Comparison of ENCODE assay signal across 33 cellular contexts in the genomic region with DNA sequence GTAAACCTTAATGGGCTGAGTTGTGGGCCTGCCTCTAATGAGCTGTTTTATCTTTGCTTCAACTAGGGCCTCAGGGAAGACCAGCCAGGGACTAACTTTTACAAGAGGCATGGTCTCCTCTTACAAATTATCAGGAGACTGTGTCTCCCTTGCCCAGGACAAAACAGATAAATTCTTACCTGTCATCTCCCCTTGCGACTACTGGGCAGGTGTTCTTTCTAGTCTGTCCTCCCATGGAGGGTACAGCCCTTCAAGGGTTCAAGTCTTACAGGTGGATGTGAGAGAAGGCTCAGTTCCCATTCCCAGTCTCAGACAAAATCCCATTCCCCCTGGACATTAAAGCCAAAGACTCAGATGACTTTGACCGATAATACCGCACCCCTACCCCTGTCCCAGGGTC. TPM values are rescaled to one million over a fixed set of nuclear protein-coding genes. Genes with fewer than 3 reads are reported as not detected.
DNase-seq lines count a peak whose midpoint lies in the region; ATAC-seq, FAIRE-seq and TF ChIP-seq lines count a peak whose summit lies in the region.
"Had no signal": no experiment of that assay in that cellular context is flagged by ENCODE, and none has a peak within 500 bp of the region (broad histone marks: within the 10 kb centered on the region; RNA-seq: fewer than 3 reads in every experiment).

No MANE protein-coding gene starts in this region.

- H3K27ac Mint-ChIP-seq in CD14-positive monocyte (peak overlapping the region in 5 of 7 donors; percentile 2 to 40 (median 10)), WTC11 (peak overlapping the region; percentile 20), osteocyte (ENCODE audit: unreplicated experiment) (peak overlapping the region; percentile 65)

- peaks cover 29 to 88% of the 10 kb centered on the region in 2 experiments for H3K36me3 ChIP-seq in HepG2 (replicated peaks in 1 of 2; ENCODE audit: control insufficient read depth in 1 of 2, insufficient read depth in 2 of 2, low read length in 2 of 2)
- H3K36me3 ChIP-seq: BE2C had no signal

- no peak for DNase-seq in CD14-positive monocyte (ENCODE audit: low spot score)
- DNase-seq in WTC11 (ENCODE audit: low spot score), result no peak
- DNase-seq in HepG2 (ENCODE audit: low spot score), result no peak
- DNase-seq in osteocyte (ENCODE audit: extremely low spot score, unreplicated experiment), result no peak
- DNase-seq in NCI-H2081 treated with DMSO at 0.1 percent for 48 hours (lab: John Stamatoyannopoulos, UW), result no peak
- no peak for DNase-seq in GF-D8 (lab: John Stamatoyannopoulos, UW)
- DNase-seq: 8988T; ACHN; BE2C; CD4-positive, CD25-positive, alpha-beta regulatory T cell; DMS53; GOT3; Kasumi-1; NCI-H1092 treated with DMSO at 0.1 percent for 48 hours; NCI-H1436; NCI-H187 treated with DMSO at 0.1 percent for 48 hours; NCI-H2107; NCI-H524; NCI-H748 treated with DMSO at 0.1 percent for 48 hours; NK-92 treated with Interleukin-12 subunit alpha and Interleukin-12 subunit beta, amount 100 ng/mL, for 24 hours; PC-3; Right ventricle myocardium superior had no signal

- no peaks in the 10 kb centered on the region for H3K9me3 Mint-ChIP-seq in CD14-positive monocyte
- H3K9me3 Mint-ChIP-seq in WTC11, result no peaks in the 10 kb centered on the region
- no peaks in the 10 kb centered on the region for H3K9me3 Mint-ChIP-seq in osteocyte (ENCODE audit: unreplicated experiment)
- H3K9me3 Mint-ChIP-seq: CD4-positive, CD25-positive, alpha-beta regulatory T cell had no signal

- H3K4me1 Mint-ChIP-seq in CD14-positive monocyte (peaks cover 53% of the 10 kb centered on the region), WTC11 (peaks cover 80% of the 10 kb centered on the region), osteocyte (ENCODE audit: unreplicated experiment) (peaks cover 71% of the 10 kb centered on the region)

- peak in 1 of 2 experiments; percentile 51; a peak in 1 of 4 replicates for TF ChIP-seq POLR2A in HepG2 (IDR thresholded peaks at IDR 0.05; ENCODE audit: insufficient read depth in 1 of 2, low read depth in 2 of 2, low read length in 2 of 2)

- no peak overlapping the region for H3K4me3 ChIP-seq in HepG2 (replicated peaks in 1 of 3; ENCODE audit: insufficient read depth in 1 of 3, low read depth in 2 of 3, low read length in 3 of 3)
- H3K4me3 ChIP-seq: GM12878, HAP-1, K562 had no signal

- no peaks in the 10 kb centered on the region for H3K27me3 Mint-ChIP-seq in CD14-positive monocyte (ENCODE audit: low read depth in 3 of 3)
- H3K27me3 Mint-ChIP-seq in WTC11 (ENCODE audit: low read depth), result no peaks in the 10 kb centered on the region
- no peaks in the 10 kb centered on the region for H3K27me3 Mint-ChIP-seq in osteocyte (ENCODE audit: unreplicated experiment)

- H3K4me2 ChIP-seq in HepG2 (ENCODE audit: low read depth, low read length), result no peak overlapping the region

- H3K27ac ChIP-seq in HepG2 (ENCODE audit: extremely low read length, insufficient read depth, low read length), result no peak overlapping the region

- WGBS in HepG2 (ENCODE audit: low lambda C conversion rate), result 96% methylated on average over 3 of the region's 3 CpGs

- H2AFZ ChIP-seq in HepG2 (ENCODE audit: low read length), result no peak overlapping the region

- H3K27me3 ChIP-seq in HepG2 (ENCODE audit: control insufficient read depth in 1 of 2, insufficient read depth in 2 of 2, low read length in 2 of 2), result no peaks in the 10 kb centered on the region
- H3K27me3 ChIP-seq: BE2C had no signal

- H3K9me3 ChIP-seq in HepG2 (ENCODE audit: low read length), result no peaks in the 10 kb centered on the region
- H3K9me3 ChIP-seq: BE2C, HAP-1 had no signal

- H3K9ac ChIP-seq in HepG2 (ENCODE audit: insufficient read depth, low read depth, low read length), result no peak overlapping the region

- in situ Hi-C loops in HepG2 (cut with HindIII; ENCODE audit: extremely low pct_ligation_motif_present, low pct_unique_long_range_greater_than_20kb), result no loop called here

- POLR2A ChIA-PET in WTC11 (lab: Charles Lee) (interaction anchor here (1.4 kb wide), 1 partner anchor 12 kb away, joined by 4 read pairs; no protein-coding TSS in a partner anchor), HepG2 (lab: Yijun Ruan, JAX) (interaction anchor here (1.2 to 4.5 kb wide), 2 partner anchors 13 to 14 kb away, joined by 3 to 18 read pairs; a partner anchor contains a TSS)

- H3K4me1 ChIP-seq in HepG2 (ENCODE audit: insufficient read depth, low read length), result peaks cover 52% of the 10 kb centered on the region

- BruUV-seq in HepG2 (replicated peaks; lab: Mats Ljungman, UMichigan), result no TSS peak

- H3K36me3 Mint-ChIP-seq in CD14-positive monocyte (peaks cover 4 to 36% of the 10 kb centered on the region in 2 donors), WTC11 (no peaks in the 10 kb centered on the region), osteocyte (ENCODE audit: unreplicated experiment) (peaks cover 26% of the 10 kb centered on the region)

- ATAC-seq in WTC11 (no peak), HepG2 (no peak), HG03196 (IDR thresholded peaks at IDR 0.05; ENCODE audit: unreplicated experiment) (no peak), HG03439 (IDR thresholded peaks at IDR 0.05; ENCODE audit: unreplicated experiment) (no peak)
- ATAC-seq: GM12878, K562, PC-3 had no signal

- FAIRE-seq in HepG2 (lab: Jason Lieb, UNC), result no peak
- FAIRE-seq: GM12878, K562 had no signal

- intact Hi-C loops in CD14-positive monocyte (cut with micrococcal nuclease), result no loop called here
- intact Hi-C loops in HepG2 (cut with micrococcal nuclease; ENCODE audit: unreplicated experiment), result no loop called here

- H3K4me3 Mint-ChIP-seq in CD14-positive monocyte (no peak overlapping the region), WTC11 (no peak overlapping the region), osteocyte (ENCODE audit: unreplicated experiment) (no peak overlapping the region)
- H3K4me3 Mint-ChIP-seq: CD4-positive, CD25-positive, alpha-beta regulatory T cell had no signal

- no peak for TF ChIP-seq EP300 in HepG2 (IDR thresholded peaks at IDR 0.05; ENCODE audit: low read depth in 2 of 2, low read length in 2 of 2)
- no peak for TF ChIP-seq EP300 in HepG2 (CRISPR knock-in tag; IDR thresholded peaks at IDR 0.05; ENCODE audit: borderline replicate concordance)

- CTCF ChIA-PET in WTC11 (lab: Charles Lee), result interaction anchor here (1.2 to 2.9 kb wide), 3 partner anchors 12 to 271 kb away, joined by 3 to 8 read pairs (median 5); a partner anchor contains a TSS
- CTCF ChIA-PET in HepG2 (lab: Yijun Ruan, JAX; ENCODE audit: low intra/inter-chr PET ratio, low total read pairs), result no interaction called here

- peaks cover 100% of the 10 kb centered on the region for H3K79me2 ChIP-seq in HepG2 (ENCODE audit: insufficient read depth, low read length)

- no peak for TF ChIP-seq CTCF in CD14-positive monocyte (IDR thresholded peaks at IDR 0.05)
- no peak for TF ChIP-seq CTCF in WTC11 (IDR thresholded peaks at IDR 0.05)
- TF ChIP-seq CTCF in HepG2 (CRISPR knock-in tag; IDR thresholded peaks at IDR 0.05), result no peak
- TF ChIP-seq CTCF in osteocyte (IDR thresholded peaks at IDR 0.05), result no peak

- H4K20me1 ChIP-seq in HepG2 (ENCODE audit: insufficient read depth, low read length), result peaks cover 99% of the 10 kb centered on the region

- no peak for TF ChIP-seq RAD21 in HepG2 (CRISPR knock-in tag; IDR thresholded peaks at IDR 0.05)

RNA-seq across cellular contexts. Expression of a gene that starts 13.6 kb away (rescaled TPM):
- 1 to 10 TPM; 4.7 to 7.5 TPM for polyA plus RNA-seq in CD14-positive monocyte
- total RNA-seq in WTC11 (2021), result 161 to 171 TPM (median 162 TPM) in 3 replicates
- 97.1 and 222 TPM in 2 replicates for total RNA-seq in HepG2 (2016; rRNA removed; fragmentation: Illumina TruSeq; extraction: Trizol)
- total RNA-seq in HepG2 (2016; cell fraction: cytosol; rRNA removed; fragmentation: Illumina TruSeq; extraction: Trizol; ENCODE audit: low read depth), result 35.1 and 38.1 TPM in 2 replicates
- total RNA-seq in HepG2 (2016; cell fraction: insoluble cytoplasmic fraction; rRNA removed; fragmentation: Illumina TruSeq; extraction: Trizol), result 75.4 and 223 TPM in 2 replicates
- total RNA-seq in HepG2 (2016; cell fraction: membrane; rRNA removed; fragmentation: Illumina TruSeq; extraction: Trizol), result 33.7 and 37.4 TPM in 2 replicates
- 254 and 316 TPM in 2 replicates for total RNA-seq in HepG2 (2016; cell fraction: nucleus; rRNA removed; fragmentation: Illumina TruSeq; extraction: Trizol)
- 150 and 195 TPM in 2 replicates for polyA plus RNA-seq in HepG2 (2011; rRNA removed)
- 97.1 and 99.8 TPM in 2 replicates for polyA plus RNA-seq in HepG2 (2011; cell fraction: cytosol; rRNA removed)
- polyA plus RNA-seq in HepG2 (2011; cell fraction: nucleus; rRNA removed), result 402 and 429 TPM in 2 replicates
- polyA plus RNA-seq in HepG2 (2012), result 190 and 218 TPM in 2 replicates
- 14.1 and 14.3 TPM in 2 replicates for polyA plus RNA-seq in HepG2 (2016; cell fraction: cytosol; fragmentation: Illumina TruSeq; extraction: Trizol; ENCODE audit: low read depth)
- polyA plus RNA-seq in HepG2 (2016; cell fraction: insoluble cytoplasmic fraction; fragmentation: Illumina TruSeq; extraction: Trizol; ENCODE audit: low read depth), result 67.5 and 88.2 TPM in 2 replicates
- 15.3 and 18.4 TPM in 2 replicates for polyA plus RNA-seq in HepG2 (2016; cell fraction: membrane; fragmentation: Illumina TruSeq; extraction: Trizol; ENCODE audit: low read depth)
- polyA plus RNA-seq in HepG2 (2016; cell fraction: nucleus; fragmentation: Illumina TruSeq; extraction: Trizol; ENCODE audit: insufficient read depth, low read depth), result 548 and 573 TPM in 2 replicates
- polyA minus RNA-seq in HepG2 (2011; rRNA and poly(A)+ RNA removed; ENCODE audit: low replicate concordance), result 18.3 and 157 TPM in 2 replicates
- polyA minus RNA-seq in HepG2 (2011; cell fraction: cytosol; rRNA and poly(A)+ RNA removed), result 155 and 192 TPM in 2 replicates
- 198 and 205 TPM in 2 replicates for polyA minus RNA-seq in HepG2 (2011; cell fraction: nucleus; rRNA and poly(A)+ RNA removed)
- total RNA-seq in osteocyte, result 307 and 312 TPM in 2 replicates

RNA-seq across cellular contexts. Expression of a gene that starts 31.3 kb away (rescaled TPM):
- polyA plus RNA-seq in CD14-positive monocyte, result not detected
- not detected in 3 replicates for total RNA-seq in WTC11 (2021)
- total RNA-seq in HepG2 (2016; rRNA removed; fragmentation: Illumina TruSeq; extraction: Trizol), result 0.35 TPM in 1 of 2 replicates, not detected in the other
- 0.53 TPM in 1 of 2 replicates, not detected in the other for total RNA-seq in HepG2 (2016; cell fraction: cytosol; rRNA removed; fragmentation: Illumina TruSeq; extraction: Trizol; ENCODE audit: low read depth)
- total RNA-seq in HepG2 (2016; cell fraction: insoluble cytoplasmic fraction; rRNA removed; fragmentation: Illumina TruSeq; extraction: Trizol), result not detected in 2 replicates
- not detected in 2 replicates for total RNA-seq in HepG2 (2016; cell fraction: membrane; rRNA removed; fragmentation: Illumina TruSeq; extraction: Trizol)
- total RNA-seq in HepG2 (2016; cell fraction: nucleus; rRNA removed; fragmentation: Illumina TruSeq; extraction: Trizol), result not detected in 2 replicates
- not detected in 2 replicates for polyA plus RNA-seq in HepG2 (2011; rRNA removed)
- not detected in 2 replicates for polyA plus RNA-seq in HepG2 (2011; cell fraction: cytosol; rRNA removed)
- not detected in 2 replicates for polyA plus RNA-seq in HepG2 (2011; cell fraction: nucleus; rRNA removed)
- polyA plus RNA-seq in HepG2 (2012), result not detected in 2 replicates
- polyA plus RNA-seq in HepG2 (2016; cell fraction: cytosol; fragmentation: Illumina TruSeq; extraction: Trizol; ENCODE audit: low read depth), result not detected in 2 replicates
- not detected in 2 replicates for polyA plus RNA-seq in HepG2 (2016; cell fraction: insoluble cytoplasmic fraction; fragmentation: Illumina TruSeq; extraction: Trizol; ENCODE audit: low read depth)
- polyA plus RNA-seq in HepG2 (2016; cell fraction: membrane; fragmentation: Illumina TruSeq; extraction: Trizol; ENCODE audit: low read depth), result not detected in 2 replicates
- polyA plus RNA-seq in HepG2 (2016; cell fraction: nucleus; fragmentation: Illumina TruSeq; extraction: Trizol; ENCODE audit: insufficient read depth, low read depth), result not detected in 2 replicates
- polyA minus RNA-seq in HepG2 (2011; rRNA and poly(A)+ RNA removed; ENCODE audit: low replicate concordance), result not detected in 2 replicates
- polyA minus RNA-seq in HepG2 (2011; cell fraction: cytosol; rRNA and poly(A)+ RNA removed), result not detected in 2 replicates
- not detected in 2 replicates for polyA minus RNA-seq in HepG2 (2011; cell fraction: nucleus; rRNA and poly(A)+ RNA removed)
- total RNA-seq in osteocyte, result not detected in 2 replicates
- total RNA-seq: CD4-positive, CD25-positive, alpha-beta regulatory T cell; Daoy; G401; GM12878; HT-29; K562; M059J; PC-3; Right ventricle myocardium superior; RPMI7951; SK-MEL-5 had no signal
- polyA plus RNA-seq: CD4-positive, CD25-positive, alpha-beta regulatory T cell; GM12878; K562 had no signal

Comparison
In these comparisons a context has a peak if more than half of its experiments do, and no peak if none do; other contexts are left out.
1. H3K27ac Mint-ChIP-seq: peak in every context shown above with its lines; median percentile 65 in osteocyte; 20 in WTC11; 10 in CD14-positive monocyte.